In genomic region chr5:174610968-174611367, GRCh38 we compare ENCODE assay signal across 17 cellular contexts.
DNase-seq lines count a peak whose midpoint lies in the region; ATAC-seq and TF ChIP-seq lines count a peak whose summit lies in the region.
"Had no signal": no experiment of that assay in that cellular context is flagged by ENCODE, and none has a peak within 500 bp of the region (broad histone marks: within the 10 kb centered on the region; RNA-seq: fewer than 3 reads in every experiment).

No MANE protein-coding gene starts in this region.

- H3K4me1 ChIP-seq in HCT116 (ENCODE audit: control insufficient read depth in 1 of 2, insufficient read depth in 2 of 2, low read length in 2 of 2) (peaks cover 39 to 60% of the 10 kb centered on the region in 2 experiments), mammary epithelial cell (ENCODE audit: insufficient read depth, low read length) (no peaks in the 10 kb centered on the region), tibial artery (peaks cover 0 to 21% (median 4%) of the 10 kb centered on the region in 4 donors)
- H3K4me1 ChIP-seq: colonic mucosa had no signal

- in situ Hi-C loops in mammary epithelial cell (cut with MboI; ENCODE audit: low sequenced_read_pairs in 2 of 2), result no loop called here

- H2AFZ ChIP-seq in HCT116 (ENCODE audit: low read depth, low read length, poor library complexity, severe bottlenecking) (no peak overlapping the region), mammary epithelial cell (ENCODE audit: low read depth, low read length) (no peak overlapping the region)

- RAD21 ChIA-PET in HCT116 (lab: Charles Lee; ENCODE audit: low non-redundant PET in 1 of 2, low total read pairs in 2 of 2, uncharacterized antibody in 2 of 2, unreplicated experiment in 2 of 2), result interaction anchor here in 1 of 2 experiments (0.9 kb wide), 1 partner anchor 192 kb away, joined by 3 read pairs; no protein-coding TSS in a partner anchor

- POLR2A ChIA-PET in HCT116 (lab: Charles Lee), result no interaction called here

- no TSS peak for BruUV-seq in HCT116 (replicated peaks; lab: Mats Ljungman, UMichigan)
- BruUV-seq in mammary epithelial cell (replicated peaks; lab: Mats Ljungman, UMichigan), result no TSS peak

- H3K36me3 ChIP-seq in HCT116 (ENCODE audit: control insufficient read depth in 1 of 2, insufficient read depth in 2 of 2, low read length in 2 of 2), result no peaks in the 10 kb centered on the region
- no peaks in the 10 kb centered on the region for H3K36me3 ChIP-seq in mammary epithelial cell (ENCODE audit: insufficient read depth, low read length)
- no peaks in the 10 kb centered on the region for H3K36me3 ChIP-seq in tibial artery
- H3K36me3 ChIP-seq: colonic mucosa, esophagus squamous epithelium had no signal

- 35% methylated on average over 8 of the region's 8 CpGs for WGBS in mammary epithelial cell (ENCODE audit: low coverage, missing lambda C conversion rate)

- no peak overlapping the region for H3K4me3 ChIP-seq in HCT116 (replicated peaks in 1 of 2; ENCODE audit: low read depth in 1 of 2, low read length in 2 of 2)
- H3K4me3 ChIP-seq in mammary epithelial cell (replicated peaks in 1 of 3; ENCODE audit: insufficient read depth in 1 of 3, low read depth in 2 of 3, low read length in 3 of 3), result no peak overlapping the region
- no peak overlapping the region for H3K4me3 ChIP-seq in tibial artery
- H3K4me3 ChIP-seq: colonic mucosa, esophagus squamous epithelium had no signal

- H4K20me1 ChIP-seq in HCT116 (ENCODE audit: insufficient read depth) (no peaks in the 10 kb centered on the region), mammary epithelial cell (ENCODE audit: insufficient read depth, low read length) (no peaks in the 10 kb centered on the region)

- ATAC-seq in HCT116 (no peak), left lobe of liver (peak; percentile 77), GM21381 (IDR thresholded peaks at IDR 0.05; ENCODE audit: unreplicated experiment) (no peak), HG02763 (IDR thresholded peaks at IDR 0.05; ENCODE audit: unreplicated experiment) (no peak)
- ATAC-seq: stimulated activated naive CD8-positive, alpha-beta T cell treated with anti-CD3 and anti-CD28 coated beads, Interleukin-15, Interleukin-2, amounts not matched to agents 100 U/mL and 50 U/mL, for 24 hours had no signal

- DNase-seq in HCT116 (ENCODE audit: low read depth, low spot score) (no peak), mammary epithelial cell (peak; percentile 30), left lobe of liver (ENCODE audit: low spot score) (no peak), tibial artery (peak; percentile 39 to 73), NCI-H2196 treated with DMSO at 0.1 percent for 48 hours (lab: John Stamatoyannopoulos, UW; ENCODE audit: unreplicated experiment) (no peak)
- DNase-seq: activated CD8-positive, alpha-beta memory T cell treated with anti-CD3 and anti-CD28 coated beads, Interleukin-2, amount 50 U/mL, for 4 hours; activated naive CD8-positive, alpha-beta T cell treated with anti-CD3 and anti-CD28 coated beads for 36 hours; CD8-positive, alpha-beta memory T cell; colonic mucosa; esophagus squamous epithelium; NCI-H446; retina; stimulated activated CD4-positive, alpha-beta T cell treated with anti-CD3 and anti-CD28 coated beads, Interleukin-4, amount 100 ng/mL, for 4 hours; stimulated activated naive CD8-positive, alpha-beta T cell treated with anti-CD3 and anti-CD28 coated beads, Interleukin-15, Interleukin-2, amounts not matched to agents 100 U/mL and 50 U/mL, for 24 hours; SW 1271 had no signal

- no peak for TF ChIP-seq RAD21 in HCT116 (IDR thresholded peaks at IDR 0.05; ENCODE audit: low read depth)

- H3K79me2 ChIP-seq in HCT116 (ENCODE audit: insufficient read depth, low read length), result no peaks in the 10 kb centered on the region
- no peaks in the 10 kb centered on the region for H3K79me2 ChIP-seq in mammary epithelial cell (ENCODE audit: insufficient read depth, low read length)

- H3K9ac ChIP-seq in HCT116 (ENCODE audit: low read length) (no peak overlapping the region), mammary epithelial cell (ENCODE audit: insufficient read depth, low read length) (no peak overlapping the region)

- H3K27me3 ChIP-seq in HCT116 (ENCODE audit: insufficient read depth, low read length) (no peaks in the 10 kb centered on the region; the same call in 1 of the 2 replicates), mammary epithelial cell (ENCODE audit: insufficient read depth, low read length) (no peaks in the 10 kb centered on the region), tibial artery (peaks cover 0 to 2% of the 10 kb centered on the region in 2 donors)
- H3K27me3 ChIP-seq: colonic mucosa had no signal

- H3K9me3 ChIP-seq in HCT116 (ENCODE audit: control insufficient read depth in 1 of 2, insufficient read depth in 1 of 2, low read depth in 1 of 2, low read length in 2 of 2) (no peaks in the 10 kb centered on the region), mammary epithelial cell (replicated peaks; ENCODE audit: insufficient read depth, low read length) (no peaks in the 10 kb centered on the region), tibial artery (no peaks in the 10 kb centered on the region)
- H3K9me3 ChIP-seq: colonic mucosa, esophagus squamous epithelium had no signal

- no peaks in the 10 kb centered on the region for H3K9me2 ChIP-seq in HCT116 (ENCODE audit: insufficient read depth)

- CTCF ChIA-PET in HCT116 (lab: Charles Lee) (no interaction called here), mammary epithelial cell (lab: Charles Lee; ENCODE audit: low non-redundant PET) (no interaction called here)

- H3K4me2 ChIP-seq in HCT116 (ENCODE audit: low read length), result peak overlapping the region; percentile 35; the same call in 1 of the 2 replicates
- no peak overlapping the region for H3K4me2 ChIP-seq in mammary epithelial cell (ENCODE audit: insufficient read depth, low read depth, low read length)

- dilution Hi-C loops in mammary epithelial cell (cut with HindIII; ENCODE audit: low sequenced_read_pairs), result no loop called here

- TF ChIP-seq POLR2A in HCT116 (IDR thresholded peaks at IDR 0.05; ENCODE audit: borderline replicate concordance, extremely low read depth, insufficient read depth, insufficient read length), result no peak

- no peak overlapping the region for H3K27ac ChIP-seq in HCT116 (ENCODE audit: low read depth, low read length)
- no peak overlapping the region for H3K27ac ChIP-seq in mammary epithelial cell (ENCODE audit: insufficient read depth, low read depth, low read length)
- H3K27ac ChIP-seq in tibial artery, result no peak overlapping the region
- H3K27ac ChIP-seq: colonic mucosa, esophagus squamous epithelium had no signal

- TF ChIP-seq CTCF in HCT116 (IDR thresholded peaks at IDR 0.05 in 2 of 3, conservative IDR thresholded peaks at IDR 0.05 in 1 of 3; ENCODE audit: borderline replicate concordance in 1 of 3, insufficient read depth in 1 of 3, low read depth in 2 of 3, low read length in 2 of 3) (no peak), mammary epithelial cell (conservative IDR thresholded peaks at IDR 0.05 in 1 of 2, IDR thresholded peaks at IDR 0.05 in 1 of 2; ENCODE audit: extremely low read depth in 1 of 2, insufficient read depth in 1 of 2, low read depth in 1 of 2, low read length in 2 of 2) (no peak), tibial artery (IDR thresholded peaks at IDR 0.05) (no peak)

- intact Hi-C loops in HCT116 (cut with micrococcal nuclease) (no loop called here), mammary epithelial cell (cut with micrococcal nuclease) (no loop called here), tibial artery (cut with DNase I; ENCODE audit: low total_unique reads) (no loop called here)

TF ChIP-seq in HCT116, 20 proteins besides CTCF, POLR2A, EP300 and RAD21:
- TF ChIP-seq CEBPB (IDR thresholded peaks at IDR 0.05; ENCODE audit: low read depth), result peak; percentile 93
- no peak for TF ChIP-seq EZH2 (IDR thresholded peaks at IDR 0.05)

Comparison
In these comparisons a context has a peak if more than half of its experiments do, and no peak if none do; other contexts are left out.
1. DNase-seq: peak in mammary epithelial cell (single experiment) and tibial artery (2 of 2); none in HCT116 (single experiment), left lobe of liver (single experiment) and NCI-H2196 treated with DMSO at 0.1 percent for 48 hours (single experiment).